In genomic region chr16:25785361-25785760, GRCh38 we compare ENCODE assay signal across 21 cellular contexts.
DNase-seq lines count a peak whose midpoint lies in the region; ATAC-seq and TF ChIP-seq lines count a peak whose summit lies in the region.
"Had no signal": no experiment of that assay in that cellular context is flagged by ENCODE, and none has a peak within 500 bp of the region (broad histone marks: within the 10 kb centered on the region; RNA-seq: fewer than 3 reads in every experiment).

No MANE protein-coding gene starts in this region.

- peaks cover 2% of the 10 kb centered on the region for H3F3A ChIP-seq in neural cell (ENCODE audit: insufficient read depth, low read length, poor library complexity, severe bottlenecking)

- H3K4me2 ChIP-seq in neural cell (ENCODE audit: low read length): no peak overlapping the region

- H3K9me3 ChIP-seq in neural cell (ENCODE audit: low read length): no peaks in the 10 kb centered on the region
- H3K9me3 ChIP-seq in heart left ventricle: peaks cover 0 to 3% (median 0%) of the 10 kb centered on the region in 12 donors
- H3K9me3 ChIP-seq in adrenal gland (replicated peaks in 1 of 3): no peaks in the 10 kb centered on the region
- H3K9me3 ChIP-seq: BE2C had no signal

- no peak for TF ChIP-seq EP300 in neural cell (conservative IDR thresholded peaks at IDR 0.05; ENCODE audit: poor library complexity, severe bottlenecking)

- peak overlapping the region; percentile 68 for H3K27ac ChIP-seq in neural cell (ENCODE audit: low read length)
- no peak overlapping the region for H3K27ac ChIP-seq in heart left ventricle
- no peak overlapping the region for H3K27ac ChIP-seq in adrenal gland
- H3K27ac ChIP-seq: BLaER1 had no signal

- TF ChIP-seq CTCF in neural cell (IDR thresholded peaks at IDR 0.05; ENCODE audit: poor library complexity, severe bottlenecking) (no peak), heart left ventricle (IDR thresholded peaks at IDR 0.05) (no peak), adrenal gland (IDR thresholded peaks at IDR 0.05) (no peak)

- ATAC-seq in heart left ventricle: no peak

- DNase-seq in RPMI7951 (ENCODE audit: low read depth) (peak; percentile 1), heart left ventricle (no peak), NCI-H1417 (lab: John Stamatoyannopoulos, UW) (no peak), adrenal gland (no peak)
- DNase-seq: 8988T; ACHN; BE2C; C1 segment of cervical spinal cord; CD4-positive, alpha-beta memory T cell; CD4-positive, CD25-positive, alpha-beta regulatory T cell; CD8-positive, alpha-beta memory T cell; COR-L47; DMS 273 treated with DMSO at 0.1 percent for 48 hours; DMS153; DMS53; DMS79; DND-41; EL; GF-D8 had no signal

- no peak for TF ChIP-seq POLR2A in heart left ventricle (IDR thresholded peaks at IDR 0.05)
- TF ChIP-seq POLR2A in adrenal gland (IDR thresholded peaks at IDR 0.05): no peak

- no peak overlapping the region for H3K9ac ChIP-seq in neural cell (ENCODE audit: low read length)
- H3K9ac ChIP-seq: BLaER1 had no signal

- intact Hi-C loops in heart left ventricle (cut with DNase I) (loop anchor here in 1 of 10 donors (10.0 kb wide), 1 partner anchor 49 kb away; no protein-coding TSS in a partner anchor), adrenal gland (cut with DNase I) (no loop called here)

- H3K36me3 ChIP-seq in neural cell (ENCODE audit: insufficient read depth, low read length) (no peaks in the 10 kb centered on the region), heart left ventricle (no peaks in the 10 kb centered on the region), adrenal gland (replicated peaks in 1 of 2) (no peaks in the 10 kb centered on the region)
- H3K36me3 ChIP-seq: BE2C, BLaER1 had no signal

- H3K27me3 ChIP-seq in neural cell (ENCODE audit: insufficient read depth, low read depth, low read length) (no peaks in the 10 kb centered on the region), heart left ventricle (no peaks in the 10 kb centered on the region), adrenal gland (no peaks in the 10 kb centered on the region)
- H3K27me3 ChIP-seq: BE2C, BLaER1 had no signal

- TF ChIP-seq RAD21 in neural cell (conservative IDR thresholded peaks at IDR 0.05): no peak

- no peak overlapping the region for H3K4me3 ChIP-seq in neural cell (ENCODE audit: low read length)
- no peak overlapping the region for H3K4me3 ChIP-seq in heart left ventricle
- H3K4me3 ChIP-seq in adrenal gland: no peak overlapping the region
- H3K4me3 ChIP-seq: BLaER1 had no signal

- H2AFZ ChIP-seq in neural cell (ENCODE audit: low read depth, low read length): no peak overlapping the region

- H4K20me1 ChIP-seq in neural cell (ENCODE audit: insufficient read depth): no peaks in the 10 kb centered on the region
- H4K20me1 ChIP-seq: BLaER1 had no signal

- H3K79me2 ChIP-seq in neural cell (replicated peaks; ENCODE audit: insufficient read depth, low read length): no peaks in the 10 kb centered on the region

- no peaks in the 10 kb centered on the region for H3K9me2 ChIP-seq in neural cell (ENCODE audit: insufficient read depth, low read length)

- H3K4me1 ChIP-seq in heart left ventricle (no peaks in the 10 kb centered on the region), adrenal gland (replicated peaks in 1 of 2) (no peaks in the 10 kb centered on the region)
- H3K4me1 ChIP-seq: BE2C had no signal

- WGBS in heart left ventricle, 4 donors: 52 to 63% (median 58%) methylated on average over 4 of the region's 4 CpGs
- 43 to 79% (median 64%) methylated on average over 4 of the region's 4 CpGs for WGBS in adrenal gland, 4 donors

TF ChIP-seq in neural cell, 6 proteins besides CTCF, POLR2A, EP300 and RAD21:
- TF ChIP-seq SMC3 (conservative IDR thresholded peaks at IDR 0.05; ENCODE audit: poor library complexity) (no peak), REST (IDR thresholded peaks at IDR 0.05; ENCODE audit: borderline replicate concordance) (no peak), MXI1 (conservative IDR thresholded peaks at IDR 0.05; ENCODE audit: poor library complexity, severe bottlenecking) (no peak), EZH2 (IDR thresholded peaks at IDR 0.05; ENCODE audit: borderline replicate concordance, insufficient read depth, low read length, poor library complexity, severe bottlenecking) (no peak), POLR2AphosphoS5 (IDR thresholded peaks at IDR 0.05) (no peak), TAF1 (IDR thresholded peaks at IDR 0.05; ENCODE audit: low read depth) (no peak)
